Comparison of ENCODE assay signal across 18 cellular contexts in the genomic region with DNA sequence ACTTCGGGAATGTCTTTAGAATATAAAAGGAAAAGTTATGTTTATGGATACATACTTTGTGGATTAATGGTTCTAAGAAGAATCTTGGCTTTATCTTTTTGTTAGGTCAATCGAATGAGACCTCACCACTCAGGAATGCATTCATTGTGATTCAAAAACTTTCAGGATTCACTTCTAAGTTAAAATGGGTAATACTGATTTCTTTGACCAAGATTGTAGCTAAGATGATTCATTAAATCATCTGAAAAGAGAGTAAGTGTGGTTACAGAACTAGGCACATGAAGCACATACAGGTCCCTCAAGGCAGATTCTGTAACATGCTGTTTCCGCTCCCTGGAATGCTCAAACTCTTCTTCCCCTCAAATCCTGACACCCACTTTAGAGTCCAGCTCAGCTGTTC.
DNase-seq lines count a peak whose midpoint lies in the region; ATAC-seq and TF ChIP-seq lines count a peak whose summit lies in the region.
"Had no signal": no experiment of that assay in that cellular context is flagged by ENCODE, and none has a peak within 500 bp of the region (broad histone marks: within the 10 kb centered on the region; RNA-seq: fewer than 3 reads in every experiment).

No MANE protein-coding gene starts in this region.

- H3K27ac ChIP-seq in mesenchymal stem cell (ENCODE audit: low read length, poor library complexity, severe bottlenecking) (peak overlapping the region; percentile 72), gastroesophageal sphincter (no peak overlapping the region)
- H3K27ac ChIP-seq: esophagus muscularis mucosa, ovary had no signal

- H2BK12ac ChIP-seq in mesenchymal stem cell (ENCODE audit: low read length in 2 of 2), result no peak overlapping the region

- H3K79me1 ChIP-seq in mesenchymal stem cell (replicated peaks; ENCODE audit: low read length, poor library complexity, severe bottlenecking), result no peaks in the 10 kb centered on the region

- H3K36me3 ChIP-seq in MG63 (peaks cover 9% of the 10 kb centered on the region), mesenchymal stem cell (ENCODE audit: control insufficient read depth in 1 of 2, insufficient read depth in 2 of 2, low read depth in 1 of 2, low read length in 2 of 2) (no peaks in the 10 kb centered on the region), gastroesophageal sphincter (no peaks in the 10 kb centered on the region)
- H3K36me3 ChIP-seq: BE2C, esophagus muscularis mucosa, ovary, thoracic aorta had no signal

- no peak overlapping the region for H4K91ac ChIP-seq in mesenchymal stem cell (ENCODE audit: low read length)

- no peak for TF ChIP-seq EP300 in gastroesophageal sphincter (IDR thresholded peaks at IDR 0.05)

- peaks cover 9 to 17% of the 10 kb centered on the region in 2 donors for H3K9me3 Mint-ChIP-seq in natural killer cell

- no peak overlapping the region for H3K18ac ChIP-seq in mesenchymal stem cell (ENCODE audit: low read depth in 1 of 2, low read length in 2 of 2)

- no peak overlapping the region for H2AK5ac ChIP-seq in mesenchymal stem cell (ENCODE audit: low read length, severe bottlenecking)

- WGBS in mesenchymal stem cell, result 22% methylated on average over 2 of the region's 3 CpGs
- 46 to 53% methylated on average over 3 of the region's 3 CpGs for WGBS in gastroesophageal sphincter (ENCODE audit: low coverage in 1 of 2), 2 donors

- no peak overlapping the region for H3K4me3 Mint-ChIP-seq in natural killer cell
- H3K4me3 Mint-ChIP-seq: activated CD4-positive, alpha-beta T cell treated with anti-CD3 and anti-CD28 coated beads for 36 hours; activated naive CD8-positive, alpha-beta T cell had no signal

- DNase-seq in COLO829 (ENCODE audit: low spot score) (peak; percentile 12), MG63 (peak; percentile 32), dedifferentiated amniotic fluid mesenchymal stem cell (ENCODE audit: extremely low spot score) (peak; percentile 63), mesenchymal stem cell (no peak), natural killer cell (no peak)
- no peak for DNase-seq in stimulated activated naive CD4-positive, alpha-beta T cell (lab: John Stamatoyannopoulos, UW)
- DNase-seq: activated CD4-positive, alpha-beta T cell treated with anti-CD3 and anti-CD28 coated beads for 36 hours; BE2C; KG1; midbrain; NCI-H1694; NCI-H748 treated with DMSO at 0.1 percent for 48 hours; ovary had no signal

- no peak for ATAC-seq in HG03039 (IDR thresholded peaks at IDR 0.05; ENCODE audit: unreplicated experiment)
- no peak for ATAC-seq in natural killer cell
- no peak for ATAC-seq in gastroesophageal sphincter
- ATAC-seq: activated CD4-positive, alpha-beta T cell treated with anti-CD3 and anti-CD28 coated beads for 36 hours had no signal

- H3K14ac ChIP-seq in mesenchymal stem cell (ENCODE audit: low read length in 2 of 2), result no peak overlapping the region

- H3K9me3 ChIP-seq in MG63 (no peaks in the 10 kb centered on the region), mesenchymal stem cell (ENCODE audit: control insufficient read depth, low read length) (no peaks in the 10 kb centered on the region), gastroesophageal sphincter (no peaks in the 10 kb centered on the region)
- H3K9me3 ChIP-seq: BE2C, esophagus muscularis mucosa, ovary, thoracic aorta had no signal

- no peak overlapping the region for H3K27ac Mint-ChIP-seq in natural killer cell
- H3K27ac Mint-ChIP-seq: activated CD4-positive, alpha-beta T cell treated with anti-CD3 and anti-CD28 coated beads for 36 hours; activated naive CD8-positive, alpha-beta T cell had no signal

- H3K9ac ChIP-seq in mesenchymal stem cell (ENCODE audit: low read length), result peak overlapping the region; percentile 50

- H3K4ac ChIP-seq in mesenchymal stem cell (ENCODE audit: low read depth in 1 of 2, low read length in 2 of 2), result no peak overlapping the region

- H3K4me1 ChIP-seq in mesenchymal stem cell (ENCODE audit: control insufficient read depth, insufficient read depth, low read depth, low read length) (no peaks in the 10 kb centered on the region), gastroesophageal sphincter (no peaks in the 10 kb centered on the region)
- H3K4me1 ChIP-seq: BE2C, esophagus muscularis mucosa had no signal

- no peak overlapping the region for H2BK120ac ChIP-seq in mesenchymal stem cell (ENCODE audit: low read depth, low read length)

- no peaks in the 10 kb centered on the region for H3K36me3 Mint-ChIP-seq in natural killer cell
- H3K36me3 Mint-ChIP-seq: activated naive CD8-positive, alpha-beta T cell had no signal

- peak overlapping the region; percentile 11 for H2BK5ac ChIP-seq in mesenchymal stem cell (ENCODE audit: low read depth, low read length, poor library complexity, severe bottlenecking)

- no peak overlapping the region for H2AFZ ChIP-seq in mesenchymal stem cell (ENCODE audit: low read depth, low read length)

- intact Hi-C loops in natural killer cell (cut with micrococcal nuclease), result no loop called here

- H3K4me1 Mint-ChIP-seq in natural killer cell, result no peaks in the 10 kb centered on the region
- H3K4me1 Mint-ChIP-seq: activated CD4-positive, alpha-beta T cell treated with anti-CD3 and anti-CD28 coated beads for 36 hours had no signal

- H3K4me3 ChIP-seq in MG63 (no peak overlapping the region), mesenchymal stem cell (ENCODE audit: insufficient read depth in 1 of 2, low read depth in 1 of 2, low read length in 2 of 2) (no peak overlapping the region), gastroesophageal sphincter (no peak overlapping the region)
- H3K4me3 ChIP-seq: esophagus muscularis mucosa, ovary, thoracic aorta had no signal

- TF ChIP-seq POLR2A in gastroesophageal sphincter (IDR thresholded peaks at IDR 0.05), result no peak

- no peak overlapping the region for H3K23ac ChIP-seq in mesenchymal stem cell (ENCODE audit: low read length in 2 of 2)

- H2BK15ac ChIP-seq in mesenchymal stem cell (ENCODE audit: low read depth, poor library complexity, severe bottlenecking), result no peak overlapping the region

- H3K27me3 Mint-ChIP-seq in natural killer cell (ENCODE audit: low read depth in 2 of 2), result no peaks in the 10 kb centered on the region
- H3K27me3 Mint-ChIP-seq: activated CD4-positive, alpha-beta T cell treated with anti-CD3 and anti-CD28 coated beads for 36 hours; activated naive CD8-positive, alpha-beta T cell had no signal

- H3K27me3 ChIP-seq in MG63 (no peaks in the 10 kb centered on the region), mesenchymal stem cell (ENCODE audit: control insufficient read depth in 1 of 2, insufficient read depth in 1 of 2, low read length in 2 of 2) (no peaks in the 10 kb centered on the region), gastroesophageal sphincter (no peaks in the 10 kb centered on the region)
- H3K27me3 ChIP-seq: BE2C, esophagus muscularis mucosa, ovary had no signal

- no peak overlapping the region for H4K8ac ChIP-seq in mesenchymal stem cell (ENCODE audit: low read length)

- no peak for TF ChIP-seq CTCF in natural killer cell (IDR thresholded peaks at IDR 0.05)
- TF ChIP-seq CTCF in gastroesophageal sphincter (IDR thresholded peaks at IDR 0.05), result no peak

- no peak overlapping the region for H3K4me2 ChIP-seq in mesenchymal stem cell (ENCODE audit: low read length, poor library complexity, severe bottlenecking)

Comparison
In these comparisons a context has a peak if more than half of its experiments do, and no peak if none do; other contexts are left out.
1. DNase-seq: peak in COLO829 (single experiment), MG63 (single experiment) and dedifferentiated amniotic fluid mesenchymal stem cell (single experiment); none in mesenchymal stem cell (single experiment), natural killer cell (single experiment) and stimulated activated naive CD4-positive, alpha-beta T cell (0 of 6).